Comparison of ENCODE assay signal across 1 cellular context in the genomic region with DNA sequence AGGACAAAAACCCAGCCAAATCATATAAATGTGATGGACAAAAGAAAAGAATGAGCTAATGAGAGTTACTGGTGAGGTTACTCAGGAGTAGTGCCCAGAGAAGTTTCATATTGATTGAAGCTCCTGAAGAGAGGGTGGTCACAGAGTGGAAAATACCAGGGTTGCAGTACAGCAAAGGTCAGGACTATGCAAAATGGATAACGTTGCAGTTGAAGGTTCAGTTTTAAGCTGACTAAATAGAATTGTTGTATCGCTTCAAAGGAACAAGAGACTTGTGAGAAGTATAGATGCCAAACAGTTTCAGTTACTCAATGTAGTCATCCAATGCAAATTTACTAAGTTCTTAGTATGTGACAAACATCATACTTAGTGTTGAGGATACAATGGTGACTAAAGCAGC.
TF ChIP-seq lines count a peak whose summit lies in the region.

No MANE protein-coding gene starts in this region.

TF ChIP-seq in HepG2, 621 proteins besides CTCF, POLR2A, EP300 and RAD21 (continued from another document):
- TF ChIP-seq, protein P1, sequence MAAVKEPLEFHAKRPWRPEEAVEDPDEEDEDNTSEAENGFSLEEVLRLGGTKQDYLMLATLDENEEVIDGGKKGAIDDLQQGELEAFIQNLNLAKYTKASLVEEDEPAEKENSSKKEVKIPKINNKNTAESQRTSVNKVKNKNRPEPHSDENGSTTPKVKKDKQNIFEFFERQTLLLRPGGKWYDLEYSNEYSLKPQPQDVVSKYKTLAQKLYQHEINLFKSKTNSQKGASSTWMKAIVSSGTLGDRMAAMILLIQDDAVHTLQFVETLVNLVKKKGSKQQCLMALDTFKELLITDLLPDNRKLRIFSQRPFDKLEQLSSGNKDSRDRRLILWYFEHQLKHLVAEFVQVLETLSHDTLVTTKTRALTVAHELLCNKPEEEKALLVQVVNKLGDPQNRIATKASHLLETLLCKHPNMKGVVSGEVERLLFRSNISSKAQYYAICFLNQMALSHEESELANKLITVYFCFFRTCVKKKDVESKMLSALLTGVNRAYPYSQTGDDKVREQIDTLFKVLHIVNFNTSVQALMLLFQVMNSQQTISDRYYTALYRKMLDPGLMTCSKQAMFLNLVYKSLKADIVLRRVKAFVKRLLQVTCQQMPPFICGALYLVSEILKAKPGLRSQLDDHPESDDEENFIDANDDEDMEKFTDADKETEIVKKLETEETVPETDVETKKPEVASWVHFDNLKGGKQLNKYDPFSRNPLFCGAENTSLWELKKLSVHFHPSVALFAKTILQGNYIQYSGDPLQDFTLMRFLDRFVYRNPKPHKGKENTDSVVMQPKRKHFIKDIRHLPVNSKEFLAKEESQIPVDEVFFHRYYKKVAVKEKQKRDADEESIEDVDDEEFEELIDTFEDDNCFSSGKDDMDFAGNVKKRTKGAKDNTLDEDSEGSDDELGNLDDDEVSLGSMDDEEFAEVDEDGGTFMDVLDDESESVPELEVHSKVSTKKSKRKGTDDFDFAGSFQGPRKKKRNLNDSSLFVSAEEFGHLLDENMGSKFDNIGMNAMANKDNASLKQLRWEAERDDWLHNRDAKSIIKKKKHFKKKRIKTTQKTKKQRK (IDR thresholded peaks at IDR 0.05; ENCODE audit: low read length) = no peak
- no peak; the same call in 1 of the 2 replicates for TF ChIP-seq ZMYM3 (CRISPR knock-in tag; IDR thresholded peaks at IDR 0.05)
- TF ChIP-seq ZNF607 (CRISPR knock-in tag; IDR thresholded peaks at IDR 0.05; ENCODE audit: borderline replicate concordance) = no peak
- TF ChIP-seq WIZ (CRISPR knock-in tag; IDR thresholded peaks at IDR 0.05) = no peak
- 0 out of 2 replicates have a peak, but pooled peaks have one; percentile 56 for TF ChIP-seq ZNF644 (CRISPR knock-in tag; IDR thresholded peaks at IDR 0.05; ENCODE audit: low read depth)
- TF ChIP-seq FOSL1 (CRISPR knock-in tag; IDR thresholded peaks at IDR 0.05; ENCODE audit: borderline replicate concordance) = no peak
- TF ChIP-seq ZNF737 (CRISPR knock-in tag; IDR thresholded peaks at IDR 0.05; ENCODE audit: borderline replicate concordance) = no peak
- no peak for TF ChIP-seq ZNF343 (CRISPR knock-in tag; IDR thresholded peaks at IDR 0.05)
- TF ChIP-seq, protein P2, sequence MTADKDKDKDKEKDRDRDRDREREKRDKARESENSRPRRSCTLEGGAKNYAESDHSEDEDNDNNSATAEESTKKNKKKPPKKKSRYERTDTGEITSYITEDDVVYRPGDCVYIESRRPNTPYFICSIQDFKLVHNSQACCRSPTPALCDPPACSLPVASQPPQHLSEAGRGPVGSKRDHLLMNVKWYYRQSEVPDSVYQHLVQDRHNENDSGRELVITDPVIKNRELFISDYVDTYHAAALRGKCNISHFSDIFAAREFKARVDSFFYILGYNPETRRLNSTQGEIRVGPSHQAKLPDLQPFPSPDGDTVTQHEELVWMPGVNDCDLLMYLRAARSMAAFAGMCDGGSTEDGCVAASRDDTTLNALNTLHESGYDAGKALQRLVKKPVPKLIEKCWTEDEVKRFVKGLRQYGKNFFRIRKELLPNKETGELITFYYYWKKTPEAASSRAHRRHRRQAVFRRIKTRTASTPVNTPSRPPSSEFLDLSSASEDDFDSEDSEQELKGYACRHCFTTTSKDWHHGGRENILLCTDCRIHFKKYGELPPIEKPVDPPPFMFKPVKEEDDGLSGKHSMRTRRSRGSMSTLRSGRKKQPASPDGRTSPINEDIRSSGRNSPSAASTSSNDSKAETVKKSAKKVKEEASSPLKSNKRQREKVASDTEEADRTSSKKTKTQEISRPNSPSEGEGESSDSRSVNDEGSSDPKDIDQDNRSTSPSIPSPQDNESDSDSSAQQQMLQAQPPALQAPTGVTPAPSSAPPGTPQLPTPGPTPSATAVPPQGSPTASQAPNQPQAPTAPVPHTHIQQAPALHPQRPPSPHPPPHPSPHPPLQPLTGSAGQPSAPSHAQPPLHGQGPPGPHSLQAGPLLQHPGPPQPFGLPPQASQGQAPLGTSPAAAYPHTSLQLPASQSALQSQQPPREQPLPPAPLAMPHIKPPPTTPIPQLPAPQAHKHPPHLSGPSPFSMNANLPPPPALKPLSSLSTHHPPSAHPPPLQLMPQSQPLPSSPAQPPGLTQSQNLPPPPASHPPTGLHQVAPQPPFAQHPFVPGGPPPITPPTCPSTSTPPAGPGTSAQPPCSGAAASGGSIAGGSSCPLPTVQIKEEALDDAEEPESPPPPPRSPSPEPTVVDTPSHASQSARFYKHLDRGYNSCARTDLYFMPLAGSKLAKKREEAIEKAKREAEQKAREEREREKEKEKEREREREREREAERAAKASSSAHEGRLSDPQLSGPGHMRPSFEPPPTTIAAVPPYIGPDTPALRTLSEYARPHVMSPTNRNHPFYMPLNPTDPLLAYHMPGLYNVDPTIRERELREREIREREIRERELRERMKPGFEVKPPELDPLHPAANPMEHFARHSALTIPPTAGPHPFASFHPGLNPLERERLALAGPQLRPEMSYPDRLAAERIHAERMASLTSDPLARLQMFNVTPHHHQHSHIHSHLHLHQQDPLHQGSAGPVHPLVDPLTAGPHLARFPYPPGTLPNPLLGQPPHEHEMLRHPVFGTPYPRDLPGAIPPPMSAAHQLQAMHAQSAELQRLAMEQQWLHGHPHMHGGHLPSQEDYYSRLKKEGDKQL (CRISPR knock-in tag; IDR thresholded peaks at IDR 0.05; ENCODE audit: low read depth) = no peak
- TF ChIP-seq THAP11 (CRISPR knock-in tag; IDR thresholded peaks at IDR 0.05) = no peak
- TF ChIP-seq RBFOX2 (IDR thresholded peaks at IDR 0.05; ENCODE audit: low read depth, low read length) = peak; percentile 30; the same call in 1 of the 2 replicates
- TF ChIP-seq ZBTB33 (CRISPR knock-in tag; IDR thresholded peaks at IDR 0.05) = no peak
- TF ChIP-seq ISX (CRISPR knock-in tag; conservative IDR thresholded peaks at IDR 0.05) = no peak
- TF ChIP-seq NCOA2 (CRISPR knock-in tag; IDR thresholded peaks at IDR 0.05) = peak; percentile 77
- no peak for TF ChIP-seq PRDM4 (CRISPR knock-in tag; IDR thresholded peaks at IDR 0.05; ENCODE audit: borderline replicate concordance)
- no peak for TF ChIP-seq GATA4 (IDR thresholded peaks at IDR 0.05; ENCODE audit: borderline replicate concordance, low read depth)
TF ChIP-seq in HepG2: peak in this region for 82.
